Comparison of ENCODE assay signal across 24 cellular contexts in the genomic region with DNA sequence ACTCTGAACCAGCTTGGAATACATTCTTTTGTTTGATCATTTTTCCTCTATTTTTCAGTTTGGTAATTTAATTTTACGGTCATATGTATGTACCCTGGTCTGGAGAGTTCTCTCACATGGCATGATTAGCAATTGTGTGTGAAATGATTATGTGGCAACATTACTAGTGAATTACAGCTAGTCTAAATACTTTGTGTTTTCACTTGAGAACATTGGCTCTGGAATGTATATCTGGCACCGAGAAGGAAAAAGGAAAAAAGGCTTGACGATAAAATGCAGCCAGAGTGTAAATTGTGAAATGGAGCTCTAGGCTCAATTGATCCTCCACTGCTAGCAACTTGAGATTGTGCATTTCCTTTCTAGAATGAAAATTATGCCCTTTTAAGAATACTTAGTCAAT.
DNase-seq lines count a peak whose midpoint lies in the region; ATAC-seq, FAIRE-seq and TF ChIP-seq lines count a peak whose summit lies in the region.
"Had no signal": no experiment of that assay in that cellular context is flagged by ENCODE, and none has a peak within 500 bp of the region (broad histone marks: within the 10 kb centered on the region; RNA-seq: fewer than 3 reads in every experiment).

No MANE protein-coding gene starts in this region.

- TF ChIP-seq CTCF in astrocyte (IDR thresholded peaks at IDR 0.05; ENCODE audit: insufficient read depth, low read depth, low read length) (no peak), fibroblast of pulmonary artery (IDR thresholded peaks at IDR 0.05; ENCODE audit: low read length, missing control alignments) (no peak)

- H3K9ac ChIP-seq in astrocyte (ENCODE audit: low read length), result no peak overlapping the region
- H3K9ac ChIP-seq in skeletal muscle satellite cell (ENCODE audit: low read depth, low read length), result peak overlapping the region; percentile 24
- H3K9ac ChIP-seq: neural progenitor cell, SK-N-SH had no signal

- H3K4me2 ChIP-seq in astrocyte (ENCODE audit: low read length) (no peak overlapping the region), skeletal muscle satellite cell (ENCODE audit: low read length) (peak overlapping the region; percentile 27)
- H3K4me2 ChIP-seq: neural progenitor cell, SK-N-SH had no signal

- H3K4me1 Mint-ChIP-seq in astrocyte (ENCODE audit: low read depth, unreplicated experiment), result peaks cover 21% of the 10 kb centered on the region

- H3K27me3 ChIP-seq in astrocyte (ENCODE audit: insufficient read depth, low read length), result no peaks in the 10 kb centered on the region
- no peaks in the 10 kb centered on the region for H3K27me3 ChIP-seq in skeletal muscle satellite cell (ENCODE audit: control insufficient read depth, insufficient read depth, low read length)
- H3K27me3 ChIP-seq: BE2C, gastrocnemius medialis, neural progenitor cell, Peyer's patch, upper lobe of left lung had no signal

- no peak overlapping the region for H3K27ac Mint-ChIP-seq in astrocyte (ENCODE audit: unreplicated experiment)
- H3K27ac Mint-ChIP-seq: activated naive CD8-positive, alpha-beta T cell treated with anti-CD3 and anti-CD28 coated beads, Interleukin-2, amount 10 ng/mL, durations not matched to agents 7 days and 5 days; activated T-helper 1 cell treated with anti-CD3 and anti-CD28 coated beads, Interleukin-12 subunit alpha, Interleukin-12 subunit beta, Interleukin-2, Interleukin-4 antibody, amounts not matched to agents 30 ng/mL and 10 ng/mL and 1 ng/mL, durations not matched to agents 14 hours and 24 hours and 36 hours; effector memory CD8-positive, alpha-beta T cell; neural progenitor cell had no signal

- H4K20me1 ChIP-seq in astrocyte (ENCODE audit: insufficient read depth, low read length), result no peaks in the 10 kb centered on the region

- no peak for FAIRE-seq in astrocyte (lab: Jason Lieb, UNC)
- FAIRE-seq: GM12878 had no signal

- DNase-seq in G401 (ENCODE audit: low spot score) (peak; percentile 11), astrocyte (ENCODE audit: low read depth) (peak; percentile 67), fibroblast of pulmonary artery (ENCODE audit: low read depth) (peak; percentile 89), GDM1 (lab: John Stamatoyannopoulos, UW) (no peak), OCI-M1 (lab: John Stamatoyannopoulos, UW) (no peak)
- DNase-seq: activated CD4-positive, CD25-positive, alpha-beta regulatory T cell treated with anti-CD3 and anti-CD28 coated beads, Interleukin-2, amount 50 U/mL, for 72 hours; activated naive CD8-positive, alpha-beta T cell treated with anti-CD3 and anti-CD28 coated beads, Interleukin-2, amount 10 ng/mL, durations not matched to agents 7 days and 5 days; BE2C; Calu3; central memory CD4-positive, alpha-beta T cell; effector memory CD8-positive, alpha-beta T cell; gastrocnemius medialis; left cardiac atrium; mucosa of descending colon; Peyer's patch; right cardiac atrium; SK-N-SH; stimulated activated naive CD8-positive, alpha-beta T cell treated with anti-CD3 and anti-CD28 coated beads, Interleukin-15, Interleukin-2, amounts not matched to agents 100 U/mL and 50 U/mL, for 24 hours; upper lobe of left lung had no signal

- no peaks in the 10 kb centered on the region for H3K79me2 ChIP-seq in astrocyte (ENCODE audit: insufficient read depth, low read length)

- H3K27me3 Mint-ChIP-seq in astrocyte (ENCODE audit: low read depth, unreplicated experiment), result no peaks in the 10 kb centered on the region
- H3K27me3 Mint-ChIP-seq: activated naive CD8-positive, alpha-beta T cell treated with anti-CD3 and anti-CD28 coated beads, Interleukin-2, amount 10 ng/mL, durations not matched to agents 7 days and 5 days; effector memory CD8-positive, alpha-beta T cell had no signal

- H3K27ac ChIP-seq in astrocyte (ENCODE audit: low read depth, low read length), result no peak overlapping the region
- H3K27ac ChIP-seq: gastrocnemius medialis, neural progenitor cell, Peyer's patch had no signal

- H3K4me3 ChIP-seq in astrocyte (ENCODE audit: insufficient read depth, low read depth, low read length) (no peak overlapping the region), fibroblast of pulmonary artery (replicated peaks; ENCODE audit: low read depth, low read length) (no peak overlapping the region), skeletal muscle satellite cell (ENCODE audit: low read length) (no peak overlapping the region)
- H3K4me3 ChIP-seq: gastrocnemius medialis, GM12878, mucosa of descending colon, neural progenitor cell, Peyer's patch, upper lobe of left lung had no signal

- no peaks in the 10 kb centered on the region for H3K36me3 ChIP-seq in astrocyte (ENCODE audit: insufficient read depth, low read length)
- H3K36me3 ChIP-seq in skeletal muscle satellite cell (ENCODE audit: insufficient read depth, low read length), result no peaks in the 10 kb centered on the region
- H3K36me3 ChIP-seq: BE2C, gastrocnemius medialis, neural progenitor cell, Peyer's patch, upper lobe of left lung had no signal

- no peak overlapping the region for H3K4me3 Mint-ChIP-seq in astrocyte (ENCODE audit: unreplicated experiment)
- H3K4me3 Mint-ChIP-seq: activated naive CD8-positive, alpha-beta T cell treated with anti-CD3 and anti-CD28 coated beads, Interleukin-2, amount 10 ng/mL, durations not matched to agents 7 days and 5 days; activated T-helper 1 cell treated with anti-CD3 and anti-CD28 coated beads, Interleukin-12 subunit alpha, Interleukin-12 subunit beta, Interleukin-2, Interleukin-4 antibody, amounts not matched to agents 30 ng/mL and 10 ng/mL and 1 ng/mL, durations not matched to agents 14 hours and 24 hours and 36 hours; effector memory CD8-positive, alpha-beta T cell; neural progenitor cell had no signal

- H3K9me3 ChIP-seq in astrocyte (ENCODE audit: insufficient read depth, low read depth, low read length) (no peaks in the 10 kb centered on the region), skeletal muscle satellite cell (replicated peaks; ENCODE audit: low read length) (no peaks in the 10 kb centered on the region)
- H3K9me3 ChIP-seq: BE2C, gastrocnemius medialis, mucosa of descending colon, Peyer's patch, SK-N-SH, upper lobe of left lung had no signal

- ATAC-seq in HG02870 (IDR thresholded peaks at IDR 0.05; ENCODE audit: unreplicated experiment), result no peak
- ATAC-seq: effector memory CD8-positive, alpha-beta T cell; gastrocnemius medialis; GM12878; right cardiac atrium; stimulated activated naive CD8-positive, alpha-beta T cell treated with anti-CD3 and anti-CD28 coated beads, Interleukin-15, Interleukin-2, amounts not matched to agents 100 U/mL and 50 U/mL, for 24 hours had no signal

- H3K9me3 Mint-ChIP-seq in astrocyte (ENCODE audit: unreplicated experiment), result peaks cover 2% of the 10 kb centered on the region
- H3K9me3 Mint-ChIP-seq: activated T-helper 1 cell treated with anti-CD3 and anti-CD28 coated beads, Interleukin-12 subunit alpha, Interleukin-12 subunit beta, Interleukin-2, Interleukin-4 antibody, amounts not matched to agents 30 ng/mL and 10 ng/mL and 1 ng/mL, durations not matched to agents 14 hours and 24 hours and 36 hours; effector memory CD8-positive, alpha-beta T cell had no signal

- H2AFZ ChIP-seq in astrocyte (ENCODE audit: low read depth, low read length), result no peak overlapping the region
- H2AFZ ChIP-seq: neural progenitor cell had no signal

- in situ Hi-C loops in G401 (cut with HindIII; ENCODE audit: low sequenced_read_pairs), result no loop called here

- H3K36me3 Mint-ChIP-seq in astrocyte (ENCODE audit: low read depth, unreplicated experiment), result no peaks in the 10 kb centered on the region
- H3K36me3 Mint-ChIP-seq: activated naive CD8-positive, alpha-beta T cell treated with anti-CD3 and anti-CD28 coated beads, Interleukin-2, amount 10 ng/mL, durations not matched to agents 7 days and 5 days had no signal

- no peaks in the 10 kb centered on the region for H3K4me1 ChIP-seq in astrocyte (ENCODE audit: insufficient read depth, low read length)
- peaks cover 14% of the 10 kb centered on the region for H3K4me1 ChIP-seq in skeletal muscle satellite cell (ENCODE audit: control insufficient read depth, insufficient read depth, low read length)
- H3K4me1 ChIP-seq: gastrocnemius medialis, Peyer's patch had no signal

Comparison
In these comparisons a context has a peak if more than half of its experiments do, and no peak if none do; other contexts are left out.
1. DNase-seq: peak in G401 (single experiment), astrocyte (single experiment) and fibroblast of pulmonary artery (single experiment); none in GDM1 (single experiment) and OCI-M1 (single experiment).